Comparison of ENCODE assay signal across 22 cellular contexts in genomic region chr5:81203729-81204128, GRCh38. TPM values are rescaled to one million over a fixed set of nuclear protein-coding genes. Genes with fewer than 3 reads are reported as not detected.
DNase-seq lines count a peak whose midpoint lies in the region; ATAC-seq, FAIRE-seq and TF ChIP-seq lines count a peak whose summit lies in the region.
"Had no signal": no experiment of that assay in that cellular context is flagged by ENCODE, and none has a peak within 500 bp of the region (broad histone marks: within the 10 kb centered on the region; RNA-seq: fewer than 3 reads in every experiment).

No MANE protein-coding gene starts in this region.

- no peak overlapping the region for H3K4me3 ChIP-seq in bronchial epithelial cell (ENCODE audit: low read depth, low read length)
- H3K4me3 ChIP-seq: GM23338 had no signal

- peak; percentile 42 for ATAC-seq in activated CD8-positive, alpha-beta T cell treated with anti-CD3 and anti-CD28 coated beads for 36 hours
- no peak for ATAC-seq in activated CD8-positive, alpha-beta T cell treated with anti-CD3 and anti-CD28 coated beads, Interleukin-2, amount 10 ng/mL, durations not matched to agents 7 days and 5 days
- peak; percentile 66 for ATAC-seq in stimulated activated memory B cell treated with anti-CD40 and anti-IgM and Interleukin-4, amounts not matched to agents 10 μg/mL and 1 μg/mL and 100 μg/mL, for 72 hours
- ATAC-seq: GM23338, HCT116 had no signal

- POLR2A ChIA-PET in activated CD8-positive, alpha-beta T cell treated with anti-CD3 and anti-CD28 coated beads for 36 hours (lab: Charles Lee), result no interaction called here
- POLR2A ChIA-PET in activated CD8-positive, alpha-beta T cell treated with anti-CD3 and anti-CD28 coated beads, Interleukin-2, amount 10 ng/mL, durations not matched to agents 7 days and 5 days (lab: Charles Lee), result no interaction called here

- no peak for TF ChIP-seq CTCF in activated CD8-positive, alpha-beta T cell treated with anti-CD3 and anti-CD28 coated beads for 36 hours (IDR thresholded peaks at IDR 0.05)
- TF ChIP-seq CTCF in bronchial epithelial cell (IDR thresholded peaks at IDR 0.05; ENCODE audit: insufficient read depth, low read length, severe bottlenecking), result no peak

- no peaks in the 10 kb centered on the region for H3K9me3 Mint-ChIP-seq in activated CD8-positive, alpha-beta T cell treated with anti-CD3 and anti-CD28 coated beads for 36 hours
- no peaks in the 10 kb centered on the region for H3K9me3 Mint-ChIP-seq in activated CD8-positive, alpha-beta T cell treated with anti-CD3 and anti-CD28 coated beads, Interleukin-2, amount 10 ng/mL, durations not matched to agents 7 days and 5 days (ENCODE audit: insufficient read depth)
- H3K9me3 Mint-ChIP-seq in stimulated activated memory B cell treated with anti-CD40 and anti-IgM and Interleukin-4, amounts not matched to agents 10 μg/mL and 1 μg/mL and 100 μg/mL, for 72 hours, result no peaks in the 10 kb centered on the region
- H3K9me3 Mint-ChIP-seq: GM23338, H9 had no signal

- no peak for DNase-seq in activated CD8-positive, alpha-beta T cell treated with anti-CD3 and anti-CD28 coated beads for 36 hours
- DNase-seq in activated CD8-positive, alpha-beta T cell treated with anti-CD3 and anti-CD28 coated beads, Interleukin-2, amount 10 ng/mL, durations not matched to agents 7 days and 5 days, result no peak
- DNase-seq in bronchial epithelial cell (ENCODE audit: low read depth) (no peak), NCI-H2227 treated with DMSO at 0.1 percent for 48 hours (lab: John Stamatoyannopoulos, UW) (no peak), NCI-H446 (lab: John Stamatoyannopoulos, UW) (no peak)
- DNase-seq: 8988T; C1 segment of cervical spinal cord; Calu3; CD4-positive, alpha-beta memory T cell; COR-L47; DMS53; DMS79 treated with DMSO at 0.1 percent for 48 hours; GF-D8; H9 had no signal

- peaks cover 4% of the 10 kb centered on the region for H3K36me3 Mint-ChIP-seq in activated CD8-positive, alpha-beta T cell treated with anti-CD3 and anti-CD28 coated beads for 36 hours (ENCODE audit: low read depth)
- H3K36me3 Mint-ChIP-seq in activated CD8-positive, alpha-beta T cell treated with anti-CD3 and anti-CD28 coated beads, Interleukin-2, amount 10 ng/mL, durations not matched to agents 7 days and 5 days (ENCODE audit: low read depth), result no peaks in the 10 kb centered on the region
- H3K36me3 Mint-ChIP-seq in stimulated activated memory B cell treated with anti-CD40 and anti-IgM and Interleukin-4, amounts not matched to agents 10 μg/mL and 1 μg/mL and 100 μg/mL, for 72 hours, result no peaks in the 10 kb centered on the region

- H3K4me1 Mint-ChIP-seq in activated CD8-positive, alpha-beta T cell treated with anti-CD3 and anti-CD28 coated beads for 36 hours (ENCODE audit: low read depth), result no peaks in the 10 kb centered on the region
- no peaks in the 10 kb centered on the region for H3K4me1 Mint-ChIP-seq in activated CD8-positive, alpha-beta T cell treated with anti-CD3 and anti-CD28 coated beads, Interleukin-2, amount 10 ng/mL, durations not matched to agents 7 days and 5 days (ENCODE audit: low read depth)
- no peaks in the 10 kb centered on the region for H3K4me1 Mint-ChIP-seq in stimulated activated memory B cell treated with anti-CD40 and anti-IgM and Interleukin-4, amounts not matched to agents 10 μg/mL and 1 μg/mL and 100 μg/mL, for 72 hours
- H3K4me1 Mint-ChIP-seq: CD4-positive, alpha-beta memory T cell; GM23338; H9 had no signal

- no peaks in the 10 kb centered on the region for H3K27me3 ChIP-seq in bronchial epithelial cell (ENCODE audit: control insufficient read depth, insufficient read depth, low read length)

- no peaks in the 10 kb centered on the region for H3K27me3 Mint-ChIP-seq in activated CD8-positive, alpha-beta T cell treated with anti-CD3 and anti-CD28 coated beads for 36 hours
- no peaks in the 10 kb centered on the region for H3K27me3 Mint-ChIP-seq in activated CD8-positive, alpha-beta T cell treated with anti-CD3 and anti-CD28 coated beads, Interleukin-2, amount 10 ng/mL, durations not matched to agents 7 days and 5 days (ENCODE audit: low read depth)
- H3K27me3 Mint-ChIP-seq in stimulated activated memory B cell treated with anti-CD40 and anti-IgM and Interleukin-4, amounts not matched to agents 10 μg/mL and 1 μg/mL and 100 μg/mL, for 72 hours, result no peaks in the 10 kb centered on the region
- H3K27me3 Mint-ChIP-seq: CD4-positive, alpha-beta memory T cell had no signal

- peak; percentile 40 for FAIRE-seq in bronchial epithelial cell (lab: Jason Lieb, UNC)
- FAIRE-seq: GM12891, GM18507 had no signal

- CTCF ChIA-PET in activated CD8-positive, alpha-beta T cell treated with anti-CD3 and anti-CD28 coated beads for 36 hours (lab: Charles Lee), result interaction anchor here (4.4 kb wide), 1 partner anchor 9 kb away, joined by 27 read pairs; no protein-coding TSS in a partner anchor
- CTCF ChIA-PET in activated CD8-positive, alpha-beta T cell treated with anti-CD3 and anti-CD28 coated beads, Interleukin-2, amount 10 ng/mL, durations not matched to agents 7 days and 5 days (lab: Charles Lee), result no interaction called here

- intact Hi-C loops in activated CD8-positive, alpha-beta T cell treated with anti-CD3 and anti-CD28 coated beads for 36 hours (cut with micrococcal nuclease), result no loop called here

- H3K4me3 Mint-ChIP-seq in activated CD8-positive, alpha-beta T cell treated with anti-CD3 and anti-CD28 coated beads for 36 hours, result no peak overlapping the region
- no peak overlapping the region for H3K4me3 Mint-ChIP-seq in activated CD8-positive, alpha-beta T cell treated with anti-CD3 and anti-CD28 coated beads, Interleukin-2, amount 10 ng/mL, durations not matched to agents 7 days and 5 days
- H3K4me3 Mint-ChIP-seq in stimulated activated memory B cell treated with anti-CD40 and anti-IgM and Interleukin-4, amounts not matched to agents 10 μg/mL and 1 μg/mL and 100 μg/mL, for 72 hours, result no peak overlapping the region
- H3K4me3 Mint-ChIP-seq: CD4-positive, alpha-beta memory T cell; GM23338; H9 had no signal

- no peak overlapping the region for H3K27ac Mint-ChIP-seq in activated CD8-positive, alpha-beta T cell treated with anti-CD3 and anti-CD28 coated beads for 36 hours
- H3K27ac Mint-ChIP-seq in activated CD8-positive, alpha-beta T cell treated with anti-CD3 and anti-CD28 coated beads, Interleukin-2, amount 10 ng/mL, durations not matched to agents 7 days and 5 days, result no peak overlapping the region
- H3K27ac Mint-ChIP-seq in stimulated activated memory B cell treated with anti-CD40 and anti-IgM and Interleukin-4, amounts not matched to agents 10 μg/mL and 1 μg/mL and 100 μg/mL, for 72 hours, result peak overlapping the region; percentile 3
- H3K27ac Mint-ChIP-seq: GM23338, H9 had no signal

- no peaks in the 10 kb centered on the region for H3K36me3 ChIP-seq in bronchial epithelial cell (ENCODE audit: control insufficient read depth, insufficient read depth, low read length)

RNA-seq across cellular contexts. Expression of gene CKMT2, which starts 29.4 kb away (rescaled TPM):
- total RNA-seq in activated CD8-positive, alpha-beta T cell treated with anti-CD3 and anti-CD28 coated beads for 36 hours, result not detected
- not detected for total RNA-seq in activated CD8-positive, alpha-beta T cell treated with anti-CD3 and anti-CD28 coated beads, Interleukin-2, amount 10 ng/mL, durations not matched to agents 7 days and 5 days
- total RNA-seq in bronchial epithelial cell, result not detected in 2 replicates
- total RNA-seq: A673; Calu3; CD4-positive, alpha-beta memory T cell; Daoy; G401 had no signal
